9 cellular contexts compared by ENCODE assay signal in the genomic region with DNA sequence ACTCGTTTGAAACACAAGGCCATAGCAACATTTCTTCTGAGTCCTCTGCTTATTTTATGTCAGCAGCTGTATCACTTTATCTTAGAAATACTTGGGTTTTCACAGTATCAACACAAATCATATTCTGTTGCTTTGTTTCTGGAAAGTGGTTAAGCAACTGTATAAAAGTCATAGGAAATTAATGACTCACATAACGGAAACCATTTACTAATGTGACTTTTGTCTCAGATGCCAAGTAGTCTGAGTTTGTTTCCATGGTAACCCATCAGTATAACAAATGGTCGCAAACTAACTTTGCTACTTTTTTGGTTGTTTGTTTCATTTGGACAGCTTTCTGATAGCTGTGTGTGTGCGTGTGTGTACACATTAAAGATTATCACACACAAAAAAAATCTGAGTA. TPM values are rescaled to one million over a fixed set of nuclear protein-coding genes. Genes with fewer than 3 reads are reported as not detected.
DNase-seq lines count a peak whose midpoint lies in the region; ATAC-seq and TF ChIP-seq lines count a peak whose summit lies in the region.
"Had no signal": no experiment of that assay in that cellular context is flagged by ENCODE, and none has a peak within 500 bp of the region (broad histone marks: within the 10 kb centered on the region; RNA-seq: fewer than 3 reads in every experiment).

No MANE protein-coding gene starts in this region.

- CTCF ChIA-PET in A673 (lab: Charles Lee): no interaction called here

- TF ChIP-seq CTCF in A673 (conservative IDR thresholded peaks at IDR 0.05; ENCODE audit: low read depth, low read length) (no peak), left lung (IDR thresholded peaks at IDR 0.05) (no peak)

- H3K27ac ChIP-seq in A673 (ENCODE audit: low read depth, low read length, poor library complexity, severe bottlenecking) (peak overlapping the region; percentile 79), left lung (peak overlapping the region; percentile 71 to 89)
- H3K27ac ChIP-seq: PC-9 had no signal

- peak; percentile 96 for DNase-seq in A673 (ENCODE audit: low spot score)
- DNase-seq in astrocyte of the hippocampus (ENCODE audit: low read depth, low spot score): peak; percentile 80
- no peak for DNase-seq in left lung
- no peak for DNase-seq in posterior vena cava (ENCODE audit: low spot score)
- no peak for DNase-seq in stimulated activated CD4-positive, alpha-beta T cell treated with anti-CD3 and anti-CD28 coated beads, Interleukin-4, amount 100 ng/mL, for 1 hour

- ATAC-seq in HG03354 (IDR thresholded peaks at IDR 0.05; ENCODE audit: poor library complexity, severe bottlenecking, unreplicated experiment): peak; percentile 80
- peak; percentile 70 for ATAC-seq in left lung
- no peak for ATAC-seq in GM18861 (IDR thresholded peaks at IDR 0.05; ENCODE audit: unreplicated experiment)
- ATAC-seq in HG03135 (IDR thresholded peaks at IDR 0.05; ENCODE audit: unreplicated experiment): no peak

- intact Hi-C loops in A673 (cut with micrococcal nuclease; ENCODE audit: unreplicated experiment) (loop anchor here (5.0 kb wide), 1 partner anchor 51 kb away; no protein-coding TSS in a partner anchor), left lung (cut with DNase I) (no loop called here), posterior vena cava (cut with DNase I) (no loop called here)

- peak overlapping the region; percentile 17 for H3K4me3 ChIP-seq in A673 (ENCODE audit: low read depth, low read length, poor library complexity, severe bottlenecking)
- no peak overlapping the region for H3K4me3 ChIP-seq in left lung
- H3K4me3 ChIP-seq: PC-9 had no signal

- H3K36me3 ChIP-seq in A673 (ENCODE audit: insufficient read depth, low read length, poor library complexity, severe bottlenecking) (no peaks in the 10 kb centered on the region), left lung (no peaks in the 10 kb centered on the region)

- POLR2A ChIA-PET in A673 (lab: Charles Lee; ENCODE audit: low non-redundant PET): no interaction called here

- H3K27me3 ChIP-seq in A673 (replicated peaks; ENCODE audit: insufficient read depth, low read depth, low read length, poor library complexity): no peaks in the 10 kb centered on the region
- H3K27me3 ChIP-seq in left lung: no peaks in the 10 kb centered on the region

- BruUV-seq in A673 (replicated peaks; lab: Mats Ljungman, UMichigan): no TSS peak

- peaks cover 59% of the 10 kb centered on the region for H3K4me1 ChIP-seq in A673 (ENCODE audit: insufficient read depth, low read length, poor library complexity, severe bottlenecking)
- H3K4me1 ChIP-seq in left lung: peaks cover 19 to 63% of the 10 kb centered on the region in 2 donors

- H3K9me3 ChIP-seq in A673 (ENCODE audit: low read depth, low read length, poor library complexity, severe bottlenecking): no peaks in the 10 kb centered on the region
- no peaks in the 10 kb centered on the region for H3K9me3 ChIP-seq in left lung

RNA-seq across cellular contexts. Expression of gene EEIG2, which starts 31.0 kb away (rescaled TPM):
- total RNA-seq in A673 (2021) (14.6 and 15.7 TPM in 2 replicates), left lung (10 to 100 TPM; 16.4 to 16.6 TPM), posterior vena cava (10 to 100 TPM; 26.8 to 29.1 TPM)

Comparison
In these comparisons a context has a peak if more than half of its experiments do, and no peak if none do; other contexts are left out.
1. DNase-seq: peak in A673 (single experiment) and astrocyte of the hippocampus (single experiment); none in left lung (0 of 2), posterior vena cava (single experiment) and stimulated activated CD4-positive, alpha-beta T cell treated with anti-CD3 and anti-CD28 coated beads, Interleukin-4, amount 100 ng/mL, for 1 hour (single experiment).
2. ATAC-seq: peak in HG03354 (single experiment) and left lung (single experiment); none in GM18861 (single experiment) and HG03135 (single experiment).